13 cellular contexts compared by ENCODE assay signal in genomic region chr1:61332196-61332753, GRCh38.
DNase-seq lines count a peak whose midpoint lies in the region; ATAC-seq lines count a peak whose summit lies in the region.
"Had no signal": no experiment of that assay in that cellular context is flagged by ENCODE, and none has a peak within 500 bp of the region (broad histone marks: within the 10 kb centered on the region; RNA-seq: fewer than 3 reads in every experiment).

No MANE protein-coding gene starts in this region.

- ATAC-seq in activated CD8-positive, alpha-beta memory T cell treated with anti-CD3 and anti-CD28 coated beads, Interleukin-2, amount 10 ng/mL, durations not matched to agents 7 days and 5 days: peak; percentile 97
- peak; percentile 99 for ATAC-seq in GM21447 (IDR thresholded peaks at IDR 0.05; ENCODE audit: unreplicated experiment)
- ATAC-seq in HG03135 (IDR thresholded peaks at IDR 0.05; ENCODE audit: unreplicated experiment): peak; percentile 98
- no peak for ATAC-seq in effector memory CD8-positive, alpha-beta T cell (replicated peaks)

- CTCF ChIA-PET in activated CD8-positive, alpha-beta memory T cell treated with anti-CD3 and anti-CD28 coated beads, Interleukin-2, amount 10 ng/mL, durations not matched to agents 7 days and 5 days (lab: Charles Lee): interaction anchor here (0.9 to 1.3 kb wide), 5 partner anchors 10 to 283 kb away, joined by 3 to 6 read pairs (median 4); no protein-coding TSS in a partner anchor
- CTCF ChIA-PET in CD8-positive, alpha-beta memory T cell (lab: Charles Lee): interaction anchor here (1.3 kb wide), 1 partner anchor 282 kb away, joined by 4 read pairs; no protein-coding TSS in a partner anchor

- H3K27me3 Mint-ChIP-seq in activated CD8-positive, alpha-beta memory T cell treated with anti-CD3 and anti-CD28 coated beads, Interleukin-2, amount 10 ng/mL, durations not matched to agents 7 days and 5 days: no peaks in the 10 kb centered on the region
- H3K27me3 Mint-ChIP-seq in effector memory CD8-positive, alpha-beta T cell: no peaks in the 10 kb centered on the region
- no peaks in the 10 kb centered on the region for H3K27me3 Mint-ChIP-seq in CD8-positive, alpha-beta memory T cell

- H3K4me3 Mint-ChIP-seq in activated CD8-positive, alpha-beta memory T cell treated with anti-CD3 and anti-CD28 coated beads, Interleukin-2, amount 10 ng/mL, durations not matched to agents 7 days and 5 days: peak overlapping the region; percentile 7
- H3K4me3 Mint-ChIP-seq in effector memory CD8-positive, alpha-beta T cell: no peak overlapping the region
- H3K4me3 Mint-ChIP-seq in CD8-positive, alpha-beta memory T cell: no peak overlapping the region

- H3K36me3 Mint-ChIP-seq in activated CD8-positive, alpha-beta memory T cell treated with anti-CD3 and anti-CD28 coated beads, Interleukin-2, amount 10 ng/mL, durations not matched to agents 7 days and 5 days: peaks cover 14% of the 10 kb centered on the region
- H3K36me3 Mint-ChIP-seq in effector memory CD8-positive, alpha-beta T cell (ENCODE audit: insufficient read depth): peaks cover 3% of the 10 kb centered on the region
- peaks cover 0 to 12% (median 10%) of the 10 kb centered on the region in 3 donors for H3K36me3 Mint-ChIP-seq in CD8-positive, alpha-beta memory T cell

- H3K27ac ChIP-seq in SJCRH30: no peak overlapping the region
- H3K27ac ChIP-seq in CD8-positive, alpha-beta memory T cell (ENCODE audit: low read depth, low read length): no peak overlapping the region
- H3K27ac ChIP-seq: thoracic aorta had no signal

- H3K36me3 ChIP-seq in SJCRH30: no peaks in the 10 kb centered on the region; the same call in 1 of the 2 replicates
- H3K36me3 ChIP-seq in CD8-positive, alpha-beta memory T cell (ENCODE audit: insufficient read depth, low read length): no peaks in the 10 kb centered on the region

- POLR2A ChIA-PET in CD8-positive, alpha-beta memory T cell (lab: Charles Lee): no interaction called here

- peaks cover 27% of the 10 kb centered on the region for H3K4me1 Mint-ChIP-seq in activated CD8-positive, alpha-beta memory T cell treated with anti-CD3 and anti-CD28 coated beads, Interleukin-2, amount 10 ng/mL, durations not matched to agents 7 days and 5 days
- H3K4me1 Mint-ChIP-seq in effector memory CD8-positive, alpha-beta T cell (ENCODE audit: low read depth in 2 of 2): no peaks in the 10 kb centered on the region
- H3K4me1 Mint-ChIP-seq in CD8-positive, alpha-beta memory T cell: peaks cover 0 to 4% (median 2%) of the 10 kb centered on the region in 3 donors

- peak; percentile 62 for DNase-seq in activated CD8-positive, alpha-beta memory T cell treated with anti-CD3 and anti-CD28 coated beads, Interleukin-2, amount 10 ng/mL, durations not matched to agents 7 days and 5 days
- DNase-seq in activated CD8-positive, alpha-beta memory T cell treated with anti-CD3 and anti-CD28 coated beads, Interleukin-2, amount 50 U/mL, for 4 hours: no peak
- DNase-seq in effector memory CD8-positive, alpha-beta T cell: no peak
- DNase-seq in SIG-M5 (lab: John Stamatoyannopoulos, UW): no peak
- no peak for DNase-seq in SJCRH30
- DNase-seq in CD8-positive, alpha-beta memory T cell: no peak
- DNase-seq: KBM-7, mesendoderm, NCI-H774 had no signal

- no peaks in the 10 kb centered on the region for H3K27me3 ChIP-seq in SJCRH30
- no peaks in the 10 kb centered on the region for H3K27me3 ChIP-seq in CD8-positive, alpha-beta memory T cell (ENCODE audit: insufficient read depth, low read length, poor library complexity, severe bottlenecking)

- peaks cover 11% of the 10 kb centered on the region for H3K9me3 Mint-ChIP-seq in activated CD8-positive, alpha-beta memory T cell treated with anti-CD3 and anti-CD28 coated beads, Interleukin-2, amount 10 ng/mL, durations not matched to agents 7 days and 5 days (ENCODE audit: low read depth)
- no peaks in the 10 kb centered on the region for H3K9me3 Mint-ChIP-seq in effector memory CD8-positive, alpha-beta T cell
- no peaks in the 10 kb centered on the region for H3K9me3 Mint-ChIP-seq in CD8-positive, alpha-beta memory T cell

- no peak overlapping the region for H3K4me3 ChIP-seq in SJCRH30
- H3K4me3 ChIP-seq in CD8-positive, alpha-beta memory T cell (ENCODE audit: low read length): no peak overlapping the region
- H3K4me3 ChIP-seq: smooth muscle cell, thoracic aorta had no signal

- H3K9me3 ChIP-seq in SJCRH30 (replicated peaks): no peaks in the 10 kb centered on the region
- no peaks in the 10 kb centered on the region for H3K9me3 ChIP-seq in CD8-positive, alpha-beta memory T cell (ENCODE audit: low read length)
- H3K9me3 ChIP-seq: thoracic aorta had no signal

- H3K27ac Mint-ChIP-seq in activated CD8-positive, alpha-beta memory T cell treated with anti-CD3 and anti-CD28 coated beads, Interleukin-2, amount 10 ng/mL, durations not matched to agents 7 days and 5 days: peak overlapping the region; percentile 79
- H3K27ac Mint-ChIP-seq in effector memory CD8-positive, alpha-beta T cell: peak overlapping the region; percentile 38 to 42
- no peak overlapping the region for H3K27ac Mint-ChIP-seq in CD8-positive, alpha-beta memory T cell

- peaks cover 8% of the 10 kb centered on the region for H3K4me1 ChIP-seq in SJCRH30
- H3K4me1 ChIP-seq in CD8-positive, alpha-beta memory T cell (ENCODE audit: insufficient read depth, low read length): no peaks in the 10 kb centered on the region

Comparison
In these comparisons a context has a peak if more than half of its experiments do, and no peak if none do; other contexts are left out.
1. H3K27ac Mint-ChIP-seq: peak in activated CD8-positive, alpha-beta memory T cell treated with anti-CD3 and anti-CD28 coated beads, Interleukin-2, amount 10 ng/mL, durations not matched to agents 7 days and 5 days (single experiment) and effector memory CD8-positive, alpha-beta T cell (2 of 2); none in CD8-positive, alpha-beta memory T cell (0 of 8).